8 cellular contexts compared by ENCODE assay signal in the genomic region with DNA sequence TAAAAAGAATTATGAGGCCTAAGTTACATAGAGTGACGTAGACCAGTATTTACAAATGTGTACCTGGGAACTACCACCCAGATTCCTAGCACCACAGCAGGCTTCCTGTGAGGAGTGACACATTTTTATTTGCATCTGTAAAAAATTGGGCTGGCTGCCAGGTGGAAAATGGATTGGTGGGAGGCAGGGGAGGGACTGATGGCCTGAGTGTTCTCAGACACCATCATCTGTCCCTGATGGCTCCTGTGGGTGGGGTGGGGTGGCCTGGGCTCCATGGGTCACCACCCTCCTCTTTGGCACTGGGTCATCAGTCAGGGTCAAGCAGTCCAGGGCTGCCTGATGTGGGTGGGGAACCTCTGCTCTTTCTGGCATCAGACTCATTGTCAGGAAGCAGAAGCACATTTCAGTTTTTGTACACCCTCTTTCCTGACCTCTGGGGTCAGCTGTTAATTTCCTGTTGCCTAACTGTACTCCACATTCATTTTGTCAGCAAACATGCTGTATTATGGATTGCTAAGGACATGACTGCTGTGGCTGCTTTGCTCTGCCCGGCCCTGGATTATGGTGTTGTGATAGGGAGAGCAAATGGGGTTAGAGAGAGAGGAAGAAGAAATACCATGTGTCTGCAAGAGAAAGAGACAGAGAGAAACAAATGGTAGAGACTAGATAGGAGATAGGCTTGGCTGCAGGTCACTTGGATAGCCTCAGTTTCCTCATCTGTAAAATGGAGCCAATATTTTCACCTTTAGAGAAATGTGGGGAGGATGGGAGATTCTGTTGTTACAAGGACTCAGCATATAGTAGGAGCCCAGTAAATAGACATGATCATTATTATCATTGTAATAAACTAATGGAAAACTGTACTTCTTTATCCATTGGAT. TPM values are rescaled to one million over a fixed set of nuclear protein-coding genes. Genes with fewer than 3 reads are reported as not detected.
DNase-seq lines count a peak whose midpoint lies in the region; ATAC-seq and TF ChIP-seq lines count a peak whose summit lies in the region.

No MANE protein-coding gene starts in this region.

- no peak overlapping the region for H2AFZ ChIP-seq in HCT116 (ENCODE audit: low read depth, low read length, poor library complexity, severe bottlenecking)

- H3K36me3 ChIP-seq in HCT116 (ENCODE audit: control insufficient read depth in 1 of 2, insufficient read depth in 2 of 2, low read length in 2 of 2) (no peaks in the 10 kb centered on the region), psoas muscle (ENCODE audit: insufficient read depth in 1 of 2, low read depth in 1 of 2) (no peaks in the 10 kb centered on the region)

- TF ChIP-seq CTCF in HCT116 (IDR thresholded peaks at IDR 0.05 in 2 of 3, conservative IDR thresholded peaks at IDR 0.05 in 1 of 3; ENCODE audit: borderline replicate concordance in 1 of 3, insufficient read depth in 1 of 3, low read depth in 2 of 3, low read length in 2 of 3) (no peak), fibroblast of mammary gland (conservative IDR thresholded peaks at IDR 0.05; ENCODE audit: control insufficient read depth, insufficient read depth, low read depth, low read length) (no peak), psoas muscle (IDR thresholded peaks at IDR 0.05) (no peak)

- RAD21 ChIA-PET in HCT116 (lab: Charles Lee; ENCODE audit: low non-redundant PET in 1 of 2, low total read pairs in 2 of 2, uncharacterized antibody in 2 of 2, unreplicated experiment in 2 of 2): no interaction called here

- no peak for TF ChIP-seq RAD21 in HCT116 (IDR thresholded peaks at IDR 0.05; ENCODE audit: low read depth)

- in situ Hi-C loops in G401 (cut with HindIII; ENCODE audit: low sequenced_read_pairs): no loop called here

- DNase-seq in HCT116 (ENCODE audit: low read depth, low spot score): no peak
- DNase-seq in fibroblast of mammary gland (ENCODE audit: low read depth): peak; percentile 74
- peak; percentile 66 to 81 for DNase-seq in psoas muscle
- no peak for DNase-seq in activated CD4-positive, alpha-beta T cell treated with anti-CD3 and anti-CD28 coated beads, Interleukin-2, amount 50 U/mL, for 48 hours
- DNase-seq in effector CD4-positive, alpha-beta T cell: no peak
- DNase-seq in G401 (ENCODE audit: low spot score): no peak
- no peak for DNase-seq in activated T-cell treated with anti-CD3 and anti-CD28 coated beads, Interleukin-2, amount 50 U/mL, for 48 hours

- no peak for TF ChIP-seq POLR2A in HCT116 (IDR thresholded peaks at IDR 0.05; ENCODE audit: borderline replicate concordance, extremely low read depth, insufficient read depth, insufficient read length)

- no peaks in the 10 kb centered on the region for H3K79me2 ChIP-seq in HCT116 (ENCODE audit: insufficient read depth, low read length)

- H3K4me3 ChIP-seq in HCT116 (replicated peaks in 1 of 2; ENCODE audit: low read depth in 1 of 2, low read length in 2 of 2) (no peak overlapping the region), fibroblast of mammary gland (ENCODE audit: control insufficient read depth, low read depth, low read length) (no peak overlapping the region), psoas muscle (no peak overlapping the region)

- POLR2A ChIA-PET in HCT116 (lab: Charles Lee): no interaction called here

- H3K27me3 ChIP-seq in HCT116 (ENCODE audit: insufficient read depth, low read length): no peaks in the 10 kb centered on the region
- H3K27me3 ChIP-seq in psoas muscle (ENCODE audit: insufficient read depth in 3 of 3, low read length in 2 of 3): no peaks in the 10 kb centered on the region

- BruUV-seq in HCT116 (replicated peaks; lab: Mats Ljungman, UMichigan): no TSS peak

- H3K9me2 ChIP-seq in HCT116 (ENCODE audit: insufficient read depth): no peaks in the 10 kb centered on the region

- H3K27ac ChIP-seq in HCT116 (ENCODE audit: low read depth, low read length): 0 out of 2 replicates have a peak overlapping the region, but pooled peaks have one; percentile 16
- H3K27ac ChIP-seq in psoas muscle: peak overlapping the region; percentile 4

- intact Hi-C loops in HCT116 (cut with micrococcal nuclease): no loop called here
- intact Hi-C loops in psoas muscle (cut with DNase I): no loop called here

- H3K9me3 ChIP-seq in HCT116 (ENCODE audit: control insufficient read depth in 1 of 2, insufficient read depth in 1 of 2, low read depth in 1 of 2, low read length in 2 of 2) (no peaks in the 10 kb centered on the region), psoas muscle (no peaks in the 10 kb centered on the region)

- peak overlapping the region; percentile 2; the same call in 1 of the 2 replicates for H3K9ac ChIP-seq in HCT116 (ENCODE audit: low read length)

- CTCF ChIA-PET in HCT116 (lab: Charles Lee): no interaction called here

- no peaks in the 10 kb centered on the region for H4K20me1 ChIP-seq in HCT116 (ENCODE audit: insufficient read depth)

- ATAC-seq in HCT116 (no peak), psoas muscle (peak in 3 of 4 donors; percentile 63 to 70 (median 67))

- H3K4me1 ChIP-seq in HCT116 (ENCODE audit: control insufficient read depth in 1 of 2, insufficient read depth in 2 of 2, low read length in 2 of 2): peaks cover 14 to 16% of the 10 kb centered on the region in 2 experiments
- H3K4me1 ChIP-seq in psoas muscle: no peaks in the 10 kb centered on the region

- 60 to 69% (median 67%) methylated on average over 2 of the region's 2 CpGs for WGBS in psoas muscle, 3 donors

- H3K4me2 ChIP-seq in HCT116 (ENCODE audit: low read length): peak overlapping the region; percentile 41

TF ChIP-seq in HCT116, 20 proteins besides CTCF, POLR2A, EP300 and RAD21:
- TF ChIP-seq EGR1 (IDR thresholded peaks at IDR 0.05; ENCODE audit: low read depth): no peak
- no peak for TF ChIP-seq YY1 (IDR thresholded peaks at IDR 0.05; ENCODE audit: extremely low read depth, insufficient replicate concordance, low read depth, low read length)
TF ChIP-seq in HCT116: peak in this region for 0.

TF ChIP-seq in PFSK-1, 5 proteins besides CTCF, POLR2A, EP300 and RAD21:
- TF ChIP-seq, protein P1, sequence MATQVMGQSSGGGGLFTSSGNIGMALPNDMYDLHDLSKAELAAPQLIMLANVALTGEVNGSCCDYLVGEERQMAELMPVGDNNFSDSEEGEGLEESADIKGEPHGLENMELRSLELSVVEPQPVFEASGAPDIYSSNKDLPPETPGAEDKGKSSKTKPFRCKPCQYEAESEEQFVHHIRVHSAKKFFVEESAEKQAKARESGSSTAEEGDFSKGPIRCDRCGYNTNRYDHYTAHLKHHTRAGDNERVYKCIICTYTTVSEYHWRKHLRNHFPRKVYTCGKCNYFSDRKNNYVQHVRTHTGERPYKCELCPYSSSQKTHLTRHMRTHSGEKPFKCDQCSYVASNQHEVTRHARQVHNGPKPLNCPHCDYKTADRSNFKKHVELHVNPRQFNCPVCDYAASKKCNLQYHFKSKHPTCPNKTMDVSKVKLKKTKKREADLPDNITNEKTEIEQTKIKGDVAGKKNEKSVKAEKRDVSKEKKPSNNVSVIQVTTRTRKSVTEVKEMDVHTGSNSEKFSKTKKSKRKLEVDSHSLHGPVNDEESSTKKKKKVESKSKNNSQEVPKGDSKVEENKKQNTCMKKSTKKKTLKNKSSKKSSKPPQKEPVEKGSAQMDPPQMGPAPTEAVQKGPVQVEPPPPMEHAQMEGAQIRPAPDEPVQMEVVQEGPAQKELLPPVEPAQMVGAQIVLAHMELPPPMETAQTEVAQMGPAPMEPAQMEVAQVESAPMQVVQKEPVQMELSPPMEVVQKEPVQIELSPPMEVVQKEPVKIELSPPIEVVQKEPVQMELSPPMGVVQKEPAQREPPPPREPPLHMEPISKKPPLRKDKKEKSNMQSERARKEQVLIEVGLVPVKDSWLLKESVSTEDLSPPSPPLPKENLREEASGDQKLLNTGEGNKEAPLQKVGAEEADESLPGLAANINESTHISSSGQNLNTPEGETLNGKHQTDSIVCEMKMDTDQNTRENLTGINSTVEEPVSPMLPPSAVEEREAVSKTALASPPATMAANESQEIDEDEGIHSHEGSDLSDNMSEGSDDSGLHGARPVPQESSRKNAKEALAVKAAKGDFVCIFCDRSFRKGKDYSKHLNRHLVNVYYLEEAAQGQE (IDR thresholded peaks at IDR 0.05; ENCODE audit: insufficient read depth in 1 of 2, low read depth in 2 of 2, low read length in 2 of 2): no peak; a peak in 1 of 4 replicates
- TF ChIP-seq FOXP2 (optimal IDR thresholded peaks at IDR 0.05; ENCODE audit: borderline replicate concordance, extremely low read depth, extremely low read length, insufficient read depth): peak; percentile 51
- TF ChIP-seq TAF1 (IDR thresholded peaks at IDR 0.05; ENCODE audit: borderline replicate concordance, insufficient read depth, low read length): no peak; the same call in 1 of the 2 replicates
- 0 out of 2 replicates have a peak, but pooled peaks have one; percentile 29 for TF ChIP-seq POLR2AphosphoS5 (IDR thresholded peaks at IDR 0.05; ENCODE audit: low read depth, low read length)
- TF ChIP-seq SIN3A (IDR thresholded peaks at IDR 0.05; ENCODE audit: borderline replicate concordance, insufficient read depth, low read length): no peak

RNA-seq across cellular contexts. Expression of a gene that starts 11.6 kb away (rescaled TPM):
- total RNA-seq in HCT116 (2021; ENCODE audit: unreplicated experiment): 0.52 TPM
- polyA plus RNA-seq in HCT116 (2012): 0.16 and 0.39 TPM in 2 replicates
- polyA plus RNA-seq in PFSK-1 (2012; ENCODE audit: insufficient read length, low read depth): 686 TPM
- total RNA-seq in psoas muscle: 10 to 100 TPM in 2 of 4 donors, 1 to 10 TPM in 2; 8.7 to 44.5 (median 15.1) TPM
- polyA plus RNA-seq in psoas muscle: 1 to 10 TPM; 5.8 to 8.9 (median 6.7) TPM
- 0.31 TPM in 1 of 2 replicates, not detected in the other for total RNA-seq in G401 (2014; rRNA removed; shearing (Covaris generic))

RNA-seq across cellular contexts. Expression of a gene that starts 12.5 kb away (rescaled TPM):
- 0.98 TPM for total RNA-seq in HCT116 (2021; ENCODE audit: unreplicated experiment)
- 0.81 and 1.2 TPM in 2 replicates for polyA plus RNA-seq in HCT116 (2012)
- polyA plus RNA-seq in PFSK-1 (2012; ENCODE audit: insufficient read length, low read depth): 1.7 TPM
- total RNA-seq in psoas muscle: 1 to 10 TPM in 2 of 4 donors, under 1 TPM in 2; 0.49 to 1.3 (median 0.85) TPM
- polyA plus RNA-seq in psoas muscle: 1 to 10 TPM in 2 of 3 donors, under 1 TPM in 1; 0.25 to 1.5 (median 1.3) TPM
- 0.18 TPM in 1 of 2 replicates, not detected in the other for total RNA-seq in G401 (2014; rRNA removed; shearing (Covaris generic))

RNA-seq across cellular contexts. Expression of a gene that starts 20.2 kb away (rescaled TPM):
- total RNA-seq in HCT116 (2021; ENCODE audit: unreplicated experiment) (15.3 TPM), psoas muscle (1 to 10 TPM; 6.7 to 9.8 (median 7.6) TPM)
- 12.2 and 14.8 TPM in 2 replicates for polyA plus RNA-seq in HCT116 (2012)
- 37.1 TPM for polyA plus RNA-seq in PFSK-1 (2012; ENCODE audit: insufficient read length, low read depth)
- 10 to 100 TPM in 1 of 3 donors, 1 to 10 TPM in 2; 6.1 to 12.6 (median 6.9) TPM for polyA plus RNA-seq in psoas muscle
- 1.2 and 5.1 TPM in 2 replicates for total RNA-seq in G401 (2014; rRNA removed; shearing (Covaris generic))

RNA-seq across cellular contexts. Expression of a gene that starts 36.0 kb away (rescaled TPM):
- 20.0 TPM for total RNA-seq in HCT116 (2021; ENCODE audit: unreplicated experiment)
- polyA plus RNA-seq in HCT116 (2012): 22.5 and 31.2 TPM in 2 replicates
- polyA plus RNA-seq in PFSK-1 (2012; ENCODE audit: insufficient read length, low read depth): 29.9 TPM
- 1 to 10 TPM; 4.7 to 8.7 (median 6.4) TPM for total RNA-seq in psoas muscle
- 1 to 10 TPM; 7.0 to 9.2 (median 7.3) TPM for polyA plus RNA-seq in psoas muscle
- 50.5 and 94.6 TPM in 2 replicates for total RNA-seq in G401 (2014; rRNA removed; shearing (Covaris generic))

Comparison
In these comparisons a context has a peak if more than half of its experiments do, and no peak if none do; other contexts are left out.
1. DNase-seq: peak in fibroblast of mammary gland (single experiment) and psoas muscle (2 of 2); none in HCT116 (single experiment), activated CD4-positive, alpha-beta T cell treated with anti-CD3 and anti-CD28 coated beads, Interleukin-2, amount 50 U/mL, for 48 hours (0 of 2), effector CD4-positive, alpha-beta T cell (single experiment), G401 (single experiment) and activated T-cell treated with anti-CD3 and anti-CD28 coated beads, Interleukin-2, amount 50 U/mL, for 48 hours (0 of 2).